ENCODE assay signal across 8 cellular contexts in genomic region chr7:142482899-142483658, GRCh38.
A peak's percentile ranks its signal among the peaks of the same experiment; 100 is the strongest.
DNase-seq lines count a peak whose midpoint lies in the region; ATAC-seq, FAIRE-seq and TF ChIP-seq lines count a peak whose summit lies in the region.

No MANE protein-coding gene starts in this region.

- DNase-seq in AG08396 (ENCODE audit: low spot score), result peak; percentile 54
- peak; percentile 8 for DNase-seq in GM12891 (ENCODE audit: insufficient read length, low spot score)
- DNase-seq in RPMI7951 (ENCODE audit: low read depth), result peak; percentile 53
- peak; percentile 66 for DNase-seq in activated naive CD4-positive, alpha-beta T cell treated with Interleukin-2 at 50 U/mL for 16 hours
- DNase-seq in left cardiac atrium, result no peak
- DNase-seq in stimulated activated CD4-positive, alpha-beta T cell treated with anti-CD3 and anti-CD28 coated beads, Interleukin-12 subunit alpha, Interleukin-12 subunit beta, amount 100 ng/mL, for 48 hours (ENCODE audit: low read depth in 2 of 3, low spot score in 1 of 3), result peak; percentile 24 to 55 (median 41)
- DNase-seq in foreskin melanocyte, result no peak

- intact Hi-C loops in left cardiac atrium (cut with DNase I), result no loop called here

- FAIRE-seq in GM12891 (lab: Jason Lieb, UNC), result no peak

- ATAC-seq in HG02981 (IDR thresholded peaks at IDR 0.05; ENCODE audit: unreplicated experiment) (peak; percentile 58), left cardiac atrium (peak; percentile 35 to 61)

- no peak for TF ChIP-seq POLR2A in GM12891 (IDR thresholded peaks at IDR 0.05; ENCODE audit: low read depth, low read length)

TF ChIP-seq in GM12891, 5 proteins besides CTCF, POLR2A, EP300 and RAD21:
- TF ChIP-seq POU2F2 (IDR thresholded peaks at IDR 0.05; ENCODE audit: low read depth, low read length) (no peak), POLR2AphosphoS5 (IDR thresholded peaks at IDR 0.05; ENCODE audit: low read depth, low read length) (no peak), TAF1 (IDR thresholded peaks at IDR 0.05; ENCODE audit: low read depth, low read length) (no peak), SPI1 (IDR thresholded peaks at IDR 0.05; ENCODE audit: low read depth, low read length) (no peak), PAX5 (IDR thresholded peaks at IDR 0.05; ENCODE audit: insufficient read depth, low read length, severe bottlenecking) (no peak)

Comparison
In these comparisons a context has a peak if more than half of its experiments do, and no peak if none do; other contexts are left out.
1. DNase-seq: peak in AG08396 (single experiment), GM12891 (single experiment), RPMI7951 (single experiment), activated naive CD4-positive, alpha-beta T cell treated with Interleukin-2 at 50 U/mL for 16 hours (single experiment) and stimulated activated CD4-positive, alpha-beta T cell treated with anti-CD3 and anti-CD28 coated beads, Interleukin-12 subunit alpha, Interleukin-12 subunit beta, amount 100 ng/mL, for 48 hours (3 of 3); none in left cardiac atrium (single experiment) and foreskin melanocyte (single experiment).